15 cellular contexts compared by ENCODE assay signal in genomic region chr12:62190081-62190480, GRCh38.
A peak's percentile ranks its signal among the peaks of the same experiment; 100 is the strongest.
DNase-seq lines count a peak whose midpoint lies in the region; ATAC-seq and TF ChIP-seq lines count a peak whose summit lies in the region.
"Had no signal": no experiment of that assay in that cellular context is flagged by ENCODE, and none has a peak within 500 bp of the region (broad histone marks: within the 10 kb centered on the region; RNA-seq: fewer than 3 reads in every experiment).

No MANE protein-coding gene starts in this region.

- intact Hi-C loops in activated naive CD4-positive, alpha-beta T cell treated with anti-CD3 and anti-CD28 coated beads for 36 hours (cut with micrococcal nuclease), result loop anchor here (2.0 to 10.0 kb wide), 5 partner anchors 31 to 535 kb away; no protein-coding TSS in a partner anchor
- intact Hi-C loops in activated CD8-positive, alpha-beta T cell treated with anti-CD3 and anti-CD28 coated beads for 36 hours (cut with micrococcal nuclease), result no loop called here

- peaks cover 36% of the 10 kb centered on the region for H3K27me3 Mint-ChIP-seq in activated naive CD4-positive, alpha-beta T cell treated with anti-CD3 and anti-CD28 coated beads for 36 hours (ENCODE audit: low read depth)
- H3K27me3 Mint-ChIP-seq in activated CD8-positive, alpha-beta T cell treated with anti-CD3 and anti-CD28 coated beads for 36 hours, result peaks cover 38% of the 10 kb centered on the region

- no peak for ATAC-seq in activated CD8-positive, alpha-beta T cell treated with anti-CD3 and anti-CD28 coated beads for 36 hours
- ATAC-seq in GM21423 (IDR thresholded peaks at IDR 0.05; ENCODE audit: unreplicated experiment) (no peak), upper lobe of left lung (ENCODE audit: low FRiP score in 2 of 2) (no peak)

- CTCF ChIA-PET in activated naive CD4-positive, alpha-beta T cell treated with anti-CD3 and anti-CD28 coated beads for 36 hours (lab: Charles Lee), result no interaction called here
- CTCF ChIA-PET in activated CD8-positive, alpha-beta T cell treated with anti-CD3 and anti-CD28 coated beads for 36 hours (lab: Charles Lee), result interaction anchor here (2.0 kb wide), 1 partner anchor 9 kb away, joined by 6 read pairs; no protein-coding TSS in a partner anchor

- H3K4me3 ChIP-seq in iPS-20b (ENCODE audit: low read length) (peak overlapping the region; percentile 63), suprapubic skin (peak overlapping the region; percentile 47), upper lobe of left lung (peak overlapping the region in 1 of 4 donors; percentile 51)

- peaks cover 14% of the 10 kb centered on the region for H3K4me1 Mint-ChIP-seq in activated naive CD4-positive, alpha-beta T cell treated with anti-CD3 and anti-CD28 coated beads for 36 hours (ENCODE audit: low read depth)
- peaks cover 20% of the 10 kb centered on the region for H3K4me1 Mint-ChIP-seq in activated CD8-positive, alpha-beta T cell treated with anti-CD3 and anti-CD28 coated beads for 36 hours (ENCODE audit: low read depth)

- H3K36me3 ChIP-seq in iPS-20b (ENCODE audit: insufficient read depth, low read depth, low read length) (no peaks in the 10 kb centered on the region), suprapubic skin (no peaks in the 10 kb centered on the region), upper lobe of left lung (no peaks in the 10 kb centered on the region)
- H3K36me3 ChIP-seq: breast epithelium, pancreas, transverse colon had no signal

- H3K9me3 Mint-ChIP-seq in activated naive CD4-positive, alpha-beta T cell treated with anti-CD3 and anti-CD28 coated beads for 36 hours, result no peaks in the 10 kb centered on the region
- no peaks in the 10 kb centered on the region for H3K9me3 Mint-ChIP-seq in activated CD8-positive, alpha-beta T cell treated with anti-CD3 and anti-CD28 coated beads for 36 hours

- TF ChIP-seq CTCF in activated CD8-positive, alpha-beta T cell treated with anti-CD3 and anti-CD28 coated beads for 36 hours (IDR thresholded peaks at IDR 0.05), result no peak
- TF ChIP-seq CTCF in suprapubic skin (IDR thresholded peaks at IDR 0.05) (no peak), upper lobe of left lung (IDR thresholded peaks at IDR 0.05) (no peak)

- H3K27ac Mint-ChIP-seq in activated naive CD4-positive, alpha-beta T cell treated with anti-CD3 and anti-CD28 coated beads for 36 hours, result no peak overlapping the region
- H3K27ac Mint-ChIP-seq in activated CD8-positive, alpha-beta T cell treated with anti-CD3 and anti-CD28 coated beads for 36 hours, result no peak overlapping the region

- no peak overlapping the region for H3K9ac ChIP-seq in iPS-20b (ENCODE audit: low read depth, low read length)

- H3K4me1 ChIP-seq in iPS-20b (ENCODE audit: insufficient read depth, low read length), result peaks cover 12% of the 10 kb centered on the region; the same call in 1 of the 2 replicates
- H3K4me1 ChIP-seq in suprapubic skin, result peaks cover 24% of the 10 kb centered on the region
- peaks cover 24 to 30% (median 27%) of the 10 kb centered on the region in 4 donors for H3K4me1 ChIP-seq in upper lobe of left lung

- TF ChIP-seq POLR2A in suprapubic skin (IDR thresholded peaks at IDR 0.05) (no peak), upper lobe of left lung (IDR thresholded peaks at IDR 0.05) (no peak)

- peak overlapping the region; percentile 78 for H3K4me3 Mint-ChIP-seq in activated naive CD4-positive, alpha-beta T cell treated with anti-CD3 and anti-CD28 coated beads for 36 hours
- peak overlapping the region; percentile 74 for H3K4me3 Mint-ChIP-seq in activated CD8-positive, alpha-beta T cell treated with anti-CD3 and anti-CD28 coated beads for 36 hours

- DNase-seq in activated naive CD4-positive, alpha-beta T cell treated with anti-CD3 and anti-CD28 coated beads for 36 hours, result no peak
- no peak for DNase-seq in activated naive CD4-positive, alpha-beta T cell (lab: John Stamatoyannopoulos, UW)
- no peak for DNase-seq in activated CD8-positive, alpha-beta T cell treated with anti-CD3 and anti-CD28 coated beads for 36 hours
- DNase-seq in suprapubic skin (ENCODE audit: low spot score in 2 of 2) (no peak), upper lobe of left lung (no peak), hippocampal formation (lab: John Stamatoyannopoulos, UW) (no peak)
- DNase-seq: activated CD4-positive, CD25-positive, alpha-beta regulatory T cell treated with anti-CD3 and anti-CD28 coated beads, Interleukin-2, amount 50 U/mL, for 72 hours; DMS53; NCI-H1048; OCI-M1; pancreas; transverse colon had no signal

- POLR2A ChIA-PET in activated CD8-positive, alpha-beta T cell treated with anti-CD3 and anti-CD28 coated beads for 36 hours (lab: Charles Lee), result interaction anchor here (0.9 kb wide), 1 partner anchor 17 kb away, joined by 3 read pairs; no protein-coding TSS in a partner anchor

- H3K27me3 ChIP-seq in iPS-20b (ENCODE audit: insufficient read depth, low read length) (peaks cover 40% of the 10 kb centered on the region), suprapubic skin (peaks cover 37% of the 10 kb centered on the region), upper lobe of left lung (peaks cover 0 to 20% (median 8%) of the 10 kb centered on the region in 4 donors)

- TF ChIP-seq EP300 in suprapubic skin (IDR thresholded peaks at IDR 0.05) (no peak), upper lobe of left lung (IDR thresholded peaks at IDR 0.05) (no peak)

- H3K27ac ChIP-seq in iPS-20b (ENCODE audit: low read length), result no peak overlapping the region
- H3K27ac ChIP-seq in suprapubic skin, result no peak overlapping the region
- H3K27ac ChIP-seq in upper lobe of left lung, result no peak overlapping the region
- H3K27ac ChIP-seq: breast epithelium, pancreas, transverse colon had no signal

- H3K9me3 ChIP-seq in iPS-20b (ENCODE audit: insufficient read depth, low read depth, low read length) (no peaks in the 10 kb centered on the region), suprapubic skin (no peaks in the 10 kb centered on the region), upper lobe of left lung (no peaks in the 10 kb centered on the region)
- H3K9me3 ChIP-seq: breast epithelium, pancreas, transverse colon had no signal

- 52% methylated on average over 13 of the region's 13 CpGs for WGBS in suprapubic skin
- WGBS in upper lobe of left lung, 2 donors, result 22 to 25% methylated on average over 13 of the region's 13 CpGs

- no peaks in the 10 kb centered on the region for H3K36me3 Mint-ChIP-seq in activated naive CD4-positive, alpha-beta T cell treated with anti-CD3 and anti-CD28 coated beads for 36 hours (ENCODE audit: low read depth)
- H3K36me3 Mint-ChIP-seq in activated CD8-positive, alpha-beta T cell treated with anti-CD3 and anti-CD28 coated beads for 36 hours (ENCODE audit: low read depth), result no peaks in the 10 kb centered on the region
